Comparison of ENCODE assay signal across 1 cellular context in the genomic region with DNA sequence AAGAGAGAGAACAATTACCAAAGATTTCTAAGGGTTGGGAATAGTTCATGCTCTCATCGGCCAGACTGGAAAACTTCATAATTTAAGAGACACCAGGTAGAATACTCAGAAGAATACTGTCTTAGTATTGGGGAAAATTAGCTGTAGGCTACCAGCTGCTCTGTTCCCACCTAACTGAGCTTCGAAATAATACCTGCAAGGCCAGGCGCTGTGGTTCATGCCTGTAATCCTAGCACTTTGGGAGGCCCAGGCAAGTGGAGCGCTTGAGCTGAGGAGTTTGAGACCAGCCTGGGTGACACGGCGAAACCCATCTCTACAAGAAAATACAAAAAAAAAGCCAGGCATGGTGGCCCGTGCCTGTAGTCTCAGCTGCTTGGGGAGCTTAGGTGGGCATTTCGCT.
TF ChIP-seq lines count a peak whose summit lies in the region.

No MANE protein-coding gene starts in this region.

TF ChIP-seq in IMR-90, 13 proteins besides CTCF, POLR2A, EP300 and RAD21 (continued from another document):
- TF ChIP-seq, protein P1, sequence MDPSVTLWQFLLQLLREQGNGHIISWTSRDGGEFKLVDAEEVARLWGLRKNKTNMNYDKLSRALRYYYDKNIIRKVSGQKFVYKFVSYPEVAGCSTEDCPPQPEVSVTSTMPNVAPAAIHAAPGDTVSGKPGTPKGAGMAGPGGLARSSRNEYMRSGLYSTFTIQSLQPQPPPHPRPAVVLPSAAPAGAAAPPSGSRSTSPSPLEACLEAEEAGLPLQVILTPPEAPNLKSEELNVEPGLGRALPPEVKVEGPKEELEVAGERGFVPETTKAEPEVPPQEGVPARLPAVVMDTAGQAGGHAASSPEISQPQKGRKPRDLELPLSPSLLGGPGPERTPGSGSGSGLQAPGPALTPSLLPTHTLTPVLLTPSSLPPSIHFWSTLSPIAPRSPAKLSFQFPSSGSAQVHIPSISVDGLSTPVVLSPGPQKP (IDR thresholded peaks at IDR 0.05; ENCODE audit: borderline replicate concordance, low read depth, low read length) = no peak
- TF ChIP-seq RCOR1 (IDR thresholded peaks at IDR 0.05; ENCODE audit: insufficient replicate concordance, low read length) (no peak), SMC3 (IDR thresholded peaks at IDR 0.05; ENCODE audit: low read depth, low read length) (no peak), USF2 (IDR thresholded peaks at IDR 0.05; ENCODE audit: low read depth, low read length) (no peak), MXI1 (IDR thresholded peaks at IDR 0.05; ENCODE audit: borderline replicate concordance, low read depth, low read length) (no peak), MAFK (IDR thresholded peaks at IDR 0.05; ENCODE audit: low read depth, low read length) (no peak)
TF ChIP-seq in IMR-90: peak in this region for 0.
